Comparison of ENCODE assay signal across 24 cellular contexts in the genomic region with DNA sequence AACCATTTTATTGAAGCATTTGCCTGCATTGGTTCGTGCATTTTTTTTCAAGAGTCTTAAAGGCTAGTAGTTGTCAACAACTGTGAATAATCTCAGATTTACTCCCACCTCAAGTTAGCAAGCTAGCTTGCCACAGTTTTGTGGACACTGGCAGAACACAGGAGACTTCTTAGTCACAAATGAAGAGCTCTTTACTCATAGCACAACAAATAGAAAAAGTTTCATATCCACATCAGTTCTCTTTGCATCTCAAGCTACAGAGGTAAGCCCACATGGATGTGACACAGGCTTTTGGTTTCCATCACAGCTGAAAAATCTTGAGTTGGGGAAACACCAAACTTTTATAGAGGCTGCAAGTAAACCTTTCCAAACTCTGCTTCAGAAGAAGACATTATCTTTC.
DNase-seq lines count a peak whose midpoint lies in the region; ATAC-seq, FAIRE-seq and TF ChIP-seq lines count a peak whose summit lies in the region.
"Had no signal": no experiment of that assay in that cellular context is flagged by ENCODE, and none has a peak within 500 bp of the region (broad histone marks: within the 10 kb centered on the region; RNA-seq: fewer than 3 reads in every experiment).

No MANE protein-coding gene starts in this region.

- TF ChIP-seq RAD21 in GM12878 (IDR thresholded peaks at IDR 0.05; ENCODE audit: insufficient read depth, low read depth, low read length), result no peak

- POLR2A ChIA-PET in GM12878 (lab: Charles Lee), result no interaction called here

- H3K4me1 ChIP-seq in GM12878 (ENCODE audit: control insufficient read depth, insufficient read depth, low read length) (no peaks in the 10 kb centered on the region; the same call in 1 of the 2 replicates), upper lobe of left lung (no peaks in the 10 kb centered on the region)
- H3K4me1 ChIP-seq: BLaER1 treated with 17β-estradiol and CSF1 and Interleukin-3, amounts not matched to agents 10 nM and 100 nM; SJCRH30 had no signal

- H3K79me2 ChIP-seq in GM12878 (ENCODE audit: control insufficient read depth, insufficient read depth, low read length), result no peaks in the 10 kb centered on the region

- intact Hi-C loops in GM12878 (cut with micrococcal nuclease; ENCODE audit: unreplicated experiment), result no loop called here

- TF ChIP-seq POLR2A in GM12878 (IDR thresholded peaks at IDR 0.05; ENCODE audit: low read depth, low read length) (no peak), upper lobe of left lung (IDR thresholded peaks at IDR 0.05) (no peak)

- peak; percentile 78 for ATAC-seq in GM18499 (IDR thresholded peaks at IDR 0.05; ENCODE audit: insufficient read depth, unreplicated experiment)
- ATAC-seq in GM21360 (IDR thresholded peaks at IDR 0.05; ENCODE audit: unreplicated experiment), result peak; percentile 81
- ATAC-seq in HG02938 (IDR thresholded peaks at IDR 0.05; ENCODE audit: unreplicated experiment), result peak; percentile 85
- no peak; the same call in 1 of the 3 replicates for ATAC-seq in GM12878
- no peak for ATAC-seq in upper lobe of left lung (ENCODE audit: low FRiP score in 2 of 2)
- ATAC-seq: GM23338, HCT116, Panc1 had no signal

- H3K36me3 ChIP-seq in GM12878 (ENCODE audit: control insufficient read depth in 2 of 2, insufficient read depth in 2 of 2, low read length in 1 of 2), result no peaks in the 10 kb centered on the region
- H3K36me3 ChIP-seq in upper lobe of left lung, result no peaks in the 10 kb centered on the region
- H3K36me3 ChIP-seq: BLaER1 treated with 17β-estradiol and CSF1 and Interleukin-3, amounts not matched to agents 10 nM and 100 nM; SJCRH30 had no signal

- H3K27ac ChIP-seq in GM12878 (ENCODE audit: control insufficient read depth, insufficient read depth) (no peak overlapping the region), upper lobe of left lung (no peak overlapping the region)
- H3K27ac ChIP-seq: BLaER1 treated with 17β-estradiol and CSF1 and Interleukin-3, amounts not matched to agents 10 nM and 100 nM; SJCRH30 had no signal

- no TSS peak for BruUV-seq in GM12878 (replicated peaks; lab: Mats Ljungman, UMichigan)

- 0% methylated on average over 1 of the region's 1 CpG for WGBS in GM12878 (ENCODE audit: insufficient coverage, insufficient replicate concordance, low lambda C conversion rate, missing lambda C conversion rate)
- WGBS in upper lobe of left lung, 2 donors, result 52 to 74% methylated on average over 1 of the region's 1 CpG

- H3K9me3 ChIP-seq in GM12878 (replicated peaks; ENCODE audit: control insufficient read depth, insufficient read depth, low read length) (no peaks in the 10 kb centered on the region), upper lobe of left lung (no peaks in the 10 kb centered on the region)
- H3K9me3 ChIP-seq: BLaER1 treated with 17β-estradiol and CSF1 and Interleukin-3, amounts not matched to agents 10 nM and 100 nM; SJCRH30 had no signal

- TF ChIP-seq CTCF in GM12878 (IDR thresholded peaks at IDR 0.05 in 2 of 3, conservative IDR thresholded peaks at IDR 0.05 in 1 of 3; ENCODE audit: control insufficient read depth in 2 of 3, extremely low read depth in 1 of 3, insufficient read depth in 1 of 3, low read depth in 3 of 3, low read length in 3 of 3), result no peak
- no peak for TF ChIP-seq CTCF in upper lobe of left lung (IDR thresholded peaks at IDR 0.05)

- RAD21 ChIA-PET in GM12878 (lab: Charles Lee; ENCODE audit: unreplicated experiment), result no interaction called here

- H3K9ac ChIP-seq in GM12878 (ENCODE audit: control insufficient read depth, insufficient read depth, low read length), result no peak overlapping the region
- H3K9ac ChIP-seq: BLaER1 treated with 17β-estradiol and CSF1 and Interleukin-3, amounts not matched to agents 10 nM and 100 nM had no signal

- in situ Hi-C loops in GM12878 (cut with MboI), result no loop called here

- H3K4me3 ChIP-seq in GM12878 (no peak overlapping the region), upper lobe of left lung (no peak overlapping the region)
- H3K4me3 ChIP-seq: BLaER1 treated with 17β-estradiol and CSF1 and Interleukin-3, amounts not matched to agents 10 nM and 100 nM; GM23338; SJCRH30 had no signal

- SMC1A ChIA-PET in GM12878 (lab: Charles Lee; ENCODE audit: uncharacterized antibody, unreplicated experiment), result no interaction called here

- CTCF ChIA-PET in GM12878 (lab: Yijun Ruan, JAX), result no interaction called here

- no peak overlapping the region for H2AFZ ChIP-seq in GM12878 (ENCODE audit: control insufficient read depth, low read depth, low read length)
- H2AFZ ChIP-seq: GM23338 had no signal

- no peak overlapping the region for H3K4me2 ChIP-seq in GM12878 (ENCODE audit: control insufficient read depth, insufficient read depth)
- H3K4me2 ChIP-seq: BLaER1 treated with 17β-estradiol and CSF1 and Interleukin-3, amounts not matched to agents 10 nM and 100 nM; GM23338 had no signal

- H4K20me1 ChIP-seq in GM12878 (ENCODE audit: control insufficient read depth, insufficient read depth), result no peaks in the 10 kb centered on the region
- H4K20me1 ChIP-seq: BLaER1 treated with 17β-estradiol and CSF1 and Interleukin-3, amounts not matched to agents 10 nM and 100 nM had no signal

- TF ChIP-seq EP300 in GM12878 (IDR thresholded peaks at IDR 0.05; ENCODE audit: borderline replicate concordance in 1 of 2, control insufficient read depth in 1 of 2, low read depth in 2 of 2, low read length in 2 of 2), result no peak
- TF ChIP-seq EP300 in upper lobe of left lung (IDR thresholded peaks at IDR 0.05), result no peak

- FAIRE-seq in GM12878 (lab: Jason Lieb, UNC), result no peak
- FAIRE-seq: GM18507, HTR-8/SVneo had no signal

- DNase-seq in GM12878 (ENCODE audit: low read depth, low spot score) (no peak), H4 (ENCODE audit: low spot score) (no peak), upper lobe of left lung (no peak), mucosa of gallbladder (ENCODE audit: low spot score) (no peak)
- DNase-seq in stimulated activated CD4-positive, alpha-beta T cell treated with anti-CD3 and anti-CD28 coated beads, Interleukin-4, amount 100 ng/mL, for 1 hour, result no peak
- DNase-seq: CD8-positive, alpha-beta memory T cell; DMS53; EL; IMR-90; NCI-H1048; NCI-H1436; NCI-H1930; NCI-H226; NCI-H524; SJCRH30 had no signal

- H3K27me3 ChIP-seq in GM12878 (replicated peaks in 1 of 2; ENCODE audit: control insufficient read depth in 2 of 2, insufficient read depth in 2 of 2, low read length in 1 of 2), result no peaks in the 10 kb centered on the region
- H3K27me3 ChIP-seq in upper lobe of left lung, result no peaks in the 10 kb centered on the region
- H3K27me3 ChIP-seq: BLaER1 treated with 17β-estradiol and CSF1 and Interleukin-3, amounts not matched to agents 10 nM and 100 nM; SJCRH30 had no signal

TF ChIP-seq in GM12878, 131 proteins besides CTCF, POLR2A, EP300 and RAD21:
- 0 out of 2 replicates have a peak, but pooled peaks have one; percentile 12 for TF ChIP-seq JUNB (IDR thresholded peaks at IDR 0.05)
- no peak for TF ChIP-seq ZZZ3 (IDR thresholded peaks at IDR 0.05; ENCODE audit: control insufficient read depth, insufficient read length, low read depth)

Comparison
In these comparisons a context has a peak if more than half of its experiments do, and no peak if none do; other contexts are left out.
1. ATAC-seq: peak in GM18499 (single experiment), GM21360 (single experiment) and HG02938 (single experiment); none in GM12878 (single experiment) and upper lobe of left lung (0 of 2).